ENCODE assay signal across 1 cellular context in genomic region chr11:46112961-46113617, GRCh38.
TF ChIP-seq lines count a peak whose summit lies in the region.

No MANE protein-coding gene starts in this region.

TF ChIP-seq in K562, 482 proteins besides CTCF, POLR2A, EP300 and RAD21 (continued from another document and continues in another):
- no peak for TF ChIP-seq PHF8 (IDR thresholded peaks at IDR 0.05; ENCODE audit: borderline replicate concordance, low read length)
- no peak for TF ChIP-seq HDAC3 (IDR thresholded peaks at IDR 0.05; ENCODE audit: borderline replicate concordance, partially characterized antibody)
- no peak for TF ChIP-seq CBX5 (IDR thresholded peaks at IDR 0.05; ENCODE audit: borderline replicate concordance, low read depth)
- TF ChIP-seq BRD9 (IDR thresholded peaks at IDR 0.05; ENCODE audit: low read depth, partially characterized antibody), result no peak
- no peak for TF ChIP-seq MCM7 (IDR thresholded peaks at IDR 0.05)
- no peak for TF ChIP-seq DDX20 (tag; IDR thresholded peaks at IDR 0.05; ENCODE audit: low read depth)
- no peak for TF ChIP-seq DLX4 (CRISPR knock-in tag; IDR thresholded peaks at IDR 0.05)
- TF ChIP-seq, protein P1, sequence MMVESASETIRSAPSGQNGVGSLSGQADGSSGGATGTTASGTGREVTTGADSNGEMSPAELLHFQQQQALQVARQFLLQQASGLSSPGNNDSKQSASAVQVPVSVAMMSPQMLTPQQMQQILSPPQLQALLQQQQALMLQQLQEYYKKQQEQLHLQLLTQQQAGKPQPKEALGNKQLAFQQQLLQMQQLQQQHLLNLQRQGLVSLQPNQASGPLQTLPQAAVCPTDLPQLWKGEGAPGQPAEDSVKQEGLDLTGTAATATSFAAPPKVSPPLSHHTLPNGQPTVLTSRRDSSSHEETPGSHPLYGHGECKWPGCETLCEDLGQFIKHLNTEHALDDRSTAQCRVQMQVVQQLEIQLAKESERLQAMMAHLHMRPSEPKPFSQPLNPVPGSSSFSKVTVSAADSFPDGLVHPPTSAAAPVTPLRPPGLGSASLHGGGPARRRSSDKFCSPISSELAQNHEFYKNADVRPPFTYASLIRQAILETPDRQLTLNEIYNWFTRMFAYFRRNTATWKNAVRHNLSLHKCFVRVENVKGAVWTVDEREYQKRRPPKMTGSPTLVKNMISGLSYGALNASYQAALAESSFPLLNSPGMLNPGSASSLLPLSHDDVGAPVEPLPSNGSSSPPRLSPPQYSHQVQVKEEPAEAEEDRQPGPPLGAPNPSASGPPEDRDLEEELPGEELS (CRISPR knock-in tag; IDR thresholded peaks at IDR 0.05; ENCODE audit: borderline replicate concordance), result no peak
- no peak for TF ChIP-seq ETV5 (CRISPR knock-in tag; IDR thresholded peaks at IDR 0.05; ENCODE audit: low read depth)
- TF ChIP-seq HEY1 (CRISPR knock-in tag; IDR thresholded peaks at IDR 0.05; ENCODE audit: borderline replicate concordance), result no peak
- TF ChIP-seq BHLHE40 (IDR thresholded peaks at IDR 0.05; ENCODE audit: low read length), result no peak
- no peak for TF ChIP-seq KDM1A (IDR thresholded peaks at IDR 0.05)
- TF ChIP-seq, protein P2, sequence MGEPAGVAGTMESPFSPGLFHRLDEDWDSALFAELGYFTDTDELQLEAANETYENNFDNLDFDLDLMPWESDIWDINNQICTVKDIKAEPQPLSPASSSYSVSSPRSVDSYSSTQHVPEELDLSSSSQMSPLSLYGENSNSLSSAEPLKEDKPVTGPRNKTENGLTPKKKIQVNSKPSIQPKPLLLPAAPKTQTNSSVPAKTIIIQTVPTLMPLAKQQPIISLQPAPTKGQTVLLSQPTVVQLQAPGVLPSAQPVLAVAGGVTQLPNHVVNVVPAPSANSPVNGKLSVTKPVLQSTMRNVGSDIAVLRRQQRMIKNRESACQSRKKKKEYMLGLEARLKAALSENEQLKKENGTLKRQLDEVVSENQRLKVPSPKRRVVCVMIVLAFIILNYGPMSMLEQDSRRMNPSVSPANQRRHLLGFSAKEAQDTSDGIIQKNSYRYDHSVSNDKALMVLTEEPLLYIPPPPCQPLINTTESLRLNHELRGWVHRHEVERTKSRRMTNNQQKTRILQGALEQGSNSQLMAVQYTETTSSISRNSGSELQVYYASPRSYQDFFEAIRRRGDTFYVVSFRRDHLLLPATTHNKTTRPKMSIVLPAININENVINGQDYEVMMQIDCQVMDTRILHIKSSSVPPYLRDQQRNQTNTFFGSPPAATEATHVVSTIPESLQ (CRISPR knock-in tag; IDR thresholded peaks at IDR 0.05), result no peak
- TF ChIP-seq, protein P3, sequence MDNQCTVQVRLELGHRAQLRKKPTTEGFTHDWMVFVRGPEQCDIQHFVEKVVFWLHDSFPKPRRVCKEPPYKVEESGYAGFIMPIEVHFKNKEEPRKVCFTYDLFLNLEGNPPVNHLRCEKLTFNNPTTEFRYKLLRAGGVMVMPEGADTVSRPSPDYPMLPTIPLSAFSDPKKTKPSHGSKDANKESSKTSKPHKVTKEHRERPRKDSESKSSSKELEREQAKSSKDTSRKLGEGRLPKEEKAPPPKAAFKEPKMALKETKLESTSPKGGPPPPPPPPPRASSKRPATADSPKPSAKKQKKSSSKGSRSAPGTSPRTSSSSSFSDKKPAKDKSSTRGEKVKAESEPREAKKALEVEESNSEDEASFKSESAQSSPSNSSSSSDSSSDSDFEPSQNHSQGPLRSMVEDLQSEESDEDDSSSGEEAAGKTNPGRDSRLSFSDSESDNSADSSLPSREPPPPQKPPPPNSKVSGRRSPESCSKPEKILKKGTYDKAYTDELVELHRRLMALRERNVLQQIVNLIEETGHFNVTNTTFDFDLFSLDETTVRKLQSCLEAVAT (IDR thresholded peaks at IDR 0.05), result no peak
- TF ChIP-seq EHMT2 (IDR thresholded peaks at IDR 0.05), result no peak
- no peak for TF ChIP-seq NCOA1 (IDR thresholded peaks at IDR 0.05; ENCODE audit: low read depth)
- TF ChIP-seq PATZ1 (CRISPR knock-in tag; IDR thresholded peaks at IDR 0.05; ENCODE audit: borderline replicate concordance), result no peak
- no peak for TF ChIP-seq COPS2 (conservative IDR thresholded peaks at IDR 0.05)
- no peak for TF ChIP-seq ZNF24 (IDR thresholded peaks at IDR 0.05)
- no peak for TF ChIP-seq RBM22 (IDR thresholded peaks at IDR 0.05; ENCODE audit: low read depth, low read length, poor library complexity, severe bottlenecking)
- no peak for TF ChIP-seq FOXM1 (IDR thresholded peaks at IDR 0.05; ENCODE audit: low read depth)
- no peak for TF ChIP-seq FOXM1 (CRISPR knock-in tag; IDR thresholded peaks at IDR 0.05; ENCODE audit: low read depth)
- no peak for TF ChIP-seq NUFIP1 (IDR thresholded peaks at IDR 0.05; ENCODE audit: partially characterized antibody)
- no peak; the same call in 1 of the 2 replicates for TF ChIP-seq NFE2 (IDR thresholded peaks at IDR 0.05; ENCODE audit: low read depth)
- TF ChIP-seq NFE2L1 (tag; IDR thresholded peaks at IDR 0.05; ENCODE audit: borderline replicate concordance, low read depth), result no peak
- TF ChIP-seq TEAD4 (IDR thresholded peaks at IDR 0.05; ENCODE audit: low read length), result no peak
- no peak for TF ChIP-seq TEAD4 (CRISPR knock-in tag; IDR thresholded peaks at IDR 0.05; ENCODE audit: borderline replicate concordance)
- TF ChIP-seq, protein P4, sequence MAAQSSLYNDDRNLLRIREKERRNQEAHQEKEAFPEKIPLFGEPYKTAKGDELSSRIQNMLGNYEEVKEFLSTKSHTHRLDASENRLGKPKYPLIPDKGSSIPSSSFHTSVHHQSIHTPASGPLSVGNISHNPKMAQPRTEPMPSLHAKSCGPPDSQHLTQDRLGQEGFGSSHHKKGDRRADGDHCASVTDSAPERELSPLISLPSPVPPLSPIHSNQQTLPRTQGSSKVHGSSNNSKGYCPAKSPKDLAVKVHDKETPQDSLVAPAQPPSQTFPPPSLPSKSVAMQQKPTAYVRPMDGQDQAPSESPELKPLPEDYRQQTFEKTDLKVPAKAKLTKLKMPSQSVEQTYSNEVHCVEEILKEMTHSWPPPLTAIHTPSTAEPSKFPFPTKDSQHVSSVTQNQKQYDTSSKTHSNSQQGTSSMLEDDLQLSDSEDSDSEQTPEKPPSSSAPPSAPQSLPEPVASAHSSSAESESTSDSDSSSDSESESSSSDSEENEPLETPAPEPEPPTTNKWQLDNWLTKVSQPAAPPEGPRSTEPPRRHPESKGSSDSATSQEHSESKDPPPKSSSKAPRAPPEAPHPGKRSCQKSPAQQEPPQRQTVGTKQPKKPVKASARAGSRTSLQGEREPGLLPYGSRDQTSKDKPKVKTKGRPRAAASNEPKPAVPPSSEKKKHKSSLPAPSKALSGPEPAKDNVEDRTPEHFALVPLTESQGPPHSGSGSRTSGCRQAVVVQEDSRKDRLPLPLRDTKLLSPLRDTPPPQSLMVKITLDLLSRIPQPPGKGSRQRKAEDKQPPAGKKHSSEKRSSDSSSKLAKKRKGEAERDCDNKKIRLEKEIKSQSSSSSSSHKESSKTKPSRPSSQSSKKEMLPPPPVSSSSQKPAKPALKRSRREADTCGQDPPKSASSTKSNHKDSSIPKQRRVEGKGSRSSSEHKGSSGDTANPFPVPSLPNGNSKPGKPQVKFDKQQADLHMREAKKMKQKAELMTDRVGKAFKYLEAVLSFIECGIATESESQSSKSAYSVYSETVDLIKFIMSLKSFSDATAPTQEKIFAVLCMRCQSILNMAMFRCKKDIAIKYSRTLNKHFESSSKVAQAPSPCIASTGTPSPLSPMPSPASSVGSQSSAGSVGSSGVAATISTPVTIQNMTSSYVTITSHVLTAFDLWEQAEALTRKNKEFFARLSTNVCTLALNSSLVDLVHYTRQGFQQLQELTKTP (IDR thresholded peaks at IDR 0.05; ENCODE audit: low read depth in 1 of 2, partially characterized antibody in 2 of 2), result peak in 1 of 2 experiments; percentile 97
- no peak for TF ChIP-seq ZNF347 (CRISPR knock-in tag; IDR thresholded peaks at IDR 0.05; ENCODE audit: low read depth)
- no peak for TF ChIP-seq U2AF1 (optimal IDR thresholded peaks at IDR 0.05; ENCODE audit: low read depth, low read length)
- TF ChIP-seq CXXC5 (CRISPR knock-in tag; IDR thresholded peaks at IDR 0.05), result 0 out of 2 replicates have a peak, but pooled peaks have one; percentile 18
- no peak for TF ChIP-seq ARHGAP35 (IDR thresholded peaks at IDR 0.05; ENCODE audit: partially characterized antibody)
- TF ChIP-seq, protein P5, sequence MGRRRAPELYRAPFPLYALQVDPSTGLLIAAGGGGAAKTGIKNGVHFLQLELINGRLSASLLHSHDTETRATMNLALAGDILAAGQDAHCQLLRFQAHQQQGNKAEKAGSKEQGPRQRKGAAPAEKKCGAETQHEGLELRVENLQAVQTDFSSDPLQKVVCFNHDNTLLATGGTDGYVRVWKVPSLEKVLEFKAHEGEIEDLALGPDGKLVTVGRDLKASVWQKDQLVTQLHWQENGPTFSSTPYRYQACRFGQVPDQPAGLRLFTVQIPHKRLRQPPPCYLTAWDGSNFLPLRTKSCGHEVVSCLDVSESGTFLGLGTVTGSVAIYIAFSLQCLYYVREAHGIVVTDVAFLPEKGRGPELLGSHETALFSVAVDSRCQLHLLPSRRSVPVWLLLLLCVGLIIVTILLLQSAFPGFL (CRISPR knock-in tag; IDR thresholded peaks at IDR 0.05), result no peak
- no peak for TF ChIP-seq EZH2 (IDR thresholded peaks at IDR 0.05; ENCODE audit: borderline replicate concordance, low read depth, low read length)
- no peak for TF ChIP-seq ZNF785 (CRISPR knock-in tag; IDR thresholded peaks at IDR 0.05)
- no peak for TF ChIP-seq SMC3 (conservative IDR thresholded peaks at IDR 0.05; ENCODE audit: insufficient read depth, low read depth, low read length)
- no peak for TF ChIP-seq NR2C1 (IDR thresholded peaks at IDR 0.05)
- peak; percentile 77 for TF ChIP-seq NR2C1 (tag; IDR thresholded peaks at IDR 0.05)
- TF ChIP-seq, protein P6, sequence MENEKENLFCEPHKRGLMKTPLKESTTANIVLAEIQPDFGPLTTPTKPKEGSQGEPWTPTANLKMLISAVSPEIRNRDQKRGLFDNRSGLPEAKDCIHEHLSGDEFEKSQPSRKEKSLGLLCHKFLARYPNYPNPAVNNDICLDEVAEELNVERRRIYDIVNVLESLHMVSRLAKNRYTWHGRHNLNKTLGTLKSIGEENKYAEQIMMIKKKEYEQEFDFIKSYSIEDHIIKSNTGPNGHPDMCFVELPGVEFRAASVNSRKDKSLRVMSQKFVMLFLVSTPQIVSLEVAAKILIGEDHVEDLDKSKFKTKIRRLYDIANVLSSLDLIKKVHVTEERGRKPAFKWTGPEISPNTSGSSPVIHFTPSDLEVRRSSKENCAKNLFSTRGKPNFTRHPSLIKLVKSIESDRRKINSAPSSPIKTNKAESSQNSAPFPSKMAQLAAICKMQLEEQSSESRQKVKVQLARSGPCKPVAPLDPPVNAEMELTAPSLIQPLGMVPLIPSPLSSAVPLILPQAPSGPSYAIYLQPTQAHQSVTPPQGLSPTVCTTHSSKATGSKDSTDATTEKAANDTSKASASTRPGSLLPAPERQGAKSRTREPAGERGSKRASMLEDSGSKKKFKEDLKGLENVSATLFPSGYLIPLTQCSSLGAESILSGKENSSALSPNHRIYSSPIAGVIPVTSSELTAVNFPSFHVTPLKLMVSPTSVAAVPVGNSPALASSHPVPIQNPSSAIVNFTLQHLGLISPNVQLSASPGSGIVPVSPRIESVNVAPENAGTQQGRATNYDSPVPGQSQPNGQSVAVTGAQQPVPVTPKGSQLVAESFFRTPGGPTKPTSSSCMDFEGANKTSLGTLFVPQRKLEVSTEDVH (IDR thresholded peaks at IDR 0.05; ENCODE audit: low read depth, partially characterized antibody), result no peak
- TF ChIP-seq ZC3H8 (IDR thresholded peaks at IDR 0.05), result no peak
- no peak for TF ChIP-seq MECOM (CRISPR knock-in tag; IDR thresholded peaks at IDR 0.05)
- no peak for TF ChIP-seq NR2C2 (CRISPR knock-in tag; IDR thresholded peaks at IDR 0.05)
- TF ChIP-seq NR2C2 (tag; IDR thresholded peaks at IDR 0.05), result peak; percentile 61; the same call in 1 of the 2 replicates
- TF ChIP-seq SNIP1 (IDR thresholded peaks at IDR 0.05; ENCODE audit: low read depth), result no peak
- TF ChIP-seq ZBTB12 (CRISPR knock-in tag; IDR thresholded peaks at IDR 0.05), result no peak
- TF ChIP-seq POLR3A (IDR thresholded peaks at IDR 0.05; ENCODE audit: borderline replicate concordance, extremely low read depth, insufficient read depth, insufficient read length), result no peak
- peak; percentile 98 for TF ChIP-seq ZNF316 (IDR thresholded peaks at IDR 0.05)
- TF ChIP-seq ZNF830 (CRISPR knock-in tag; IDR thresholded peaks at IDR 0.05), result no peak
- TF ChIP-seq PTRF (tag; IDR thresholded peaks at IDR 0.05), result no peak
- TF ChIP-seq FOS (IDR thresholded peaks at IDR 0.05; ENCODE audit: extremely low read depth, insufficient read length), result no peak
- no peak for TF ChIP-seq GATAD2B (IDR thresholded peaks at IDR 0.05; ENCODE audit: borderline replicate concordance)
- TF ChIP-seq ZNF766 (CRISPR knock-in tag; conservative IDR thresholded peaks at IDR 0.05), result peak; percentile 92
- no peak for TF ChIP-seq CTBP1 (IDR thresholded peaks at IDR 0.05; ENCODE audit: borderline replicate concordance)
- no peak for TF ChIP-seq RBM34 (IDR thresholded peaks at IDR 0.05; ENCODE audit: borderline replicate concordance, insufficient read depth, low read length)
